ENCODE assay signal across 1 cellular context in genomic region chr15:64985382-64986033, GRCh38.
A peak's percentile ranks its signal among the peaks of the same experiment; 100 is the strongest.
TF ChIP-seq lines count a peak whose summit lies in the region.

No MANE protein-coding gene starts in this region.

TF ChIP-seq in HepG2, 621 proteins besides CTCF, POLR2A, EP300 and RAD21 (continued from another document and continues in another):
- TF ChIP-seq CHD4 (IDR thresholded peaks at IDR 0.05; ENCODE audit: borderline replicate concordance, low read length) (no peak), HMG20A (CRISPR knock-in tag; IDR thresholded peaks at IDR 0.05; ENCODE audit: borderline replicate concordance) (0 out of 2 replicates have a peak, but pooled peaks have one; percentile 10), ZNF687 (CRISPR knock-in tag; IDR thresholded peaks at IDR 0.05) (no peak), MLX (CRISPR knock-in tag; IDR thresholded peaks at IDR 0.05) (peak; percentile 36; the same call in 1 of the 2 replicates), ELF3 (CRISPR knock-in tag; IDR thresholded peaks at IDR 0.05) (peak; percentile 76), ZBTB42 (CRISPR knock-in tag; IDR thresholded peaks at IDR 0.05) (no peak), SAP130 (CRISPR knock-in tag; IDR thresholded peaks at IDR 0.05; ENCODE audit: low read depth) (peak; percentile 48), ZNF407 (CRISPR knock-in tag; IDR thresholded peaks at IDR 0.05; ENCODE audit: not compliant biosample characterization) (no peak), AFF4 (CRISPR knock-in tag; IDR thresholded peaks at IDR 0.05) (no peak), RBFOX2 (IDR thresholded peaks at IDR 0.05; ENCODE audit: low read depth, low read length) (no peak), ZNF746 (CRISPR knock-in tag; IDR thresholded peaks at IDR 0.05) (no peak), SRY (CRISPR knock-in tag; IDR thresholded peaks at IDR 0.05) (no peak), ZBTB7B (CRISPR knock-in tag; IDR thresholded peaks at IDR 0.05) (no peak), ELF1 (CRISPR knock-in tag; IDR thresholded peaks at IDR 0.05) (no peak), ZNF556 (CRISPR knock-in tag; IDR thresholded peaks at IDR 0.05; ENCODE audit: borderline replicate concordance) (no peak), ZNF12 (CRISPR knock-in tag; IDR thresholded peaks at IDR 0.05) (no peak), ZBTB20 (CRISPR knock-in tag; IDR thresholded peaks at IDR 0.05; ENCODE audit: borderline replicate concordance, low read depth) (no peak), DNMT3B (CRISPR knock-in tag; conservative IDR thresholded peaks at IDR 0.05) (no peak), FUBP1 (CRISPR knock-in tag; IDR thresholded peaks at IDR 0.05; ENCODE audit: borderline replicate concordance) (no peak), MXD1 (CRISPR knock-in tag; IDR thresholded peaks at IDR 0.05) (no peak), SOX5 (CRISPR knock-in tag; IDR thresholded peaks at IDR 0.05; ENCODE audit: borderline replicate concordance) (peak; percentile 32; the same call in 1 of the 2 replicates), ZEB1 (IDR thresholded peaks at IDR 0.05; ENCODE audit: insufficient replicate concordance, low read depth) (no peak), RXRB (CRISPR knock-in tag; IDR thresholded peaks at IDR 0.05; ENCODE audit: borderline replicate concordance) (0 out of 2 replicates have a peak, but pooled peaks have one; percentile 22), STAG1 (CRISPR knock-in tag; IDR thresholded peaks at IDR 0.05) (no peak), CBX1 (IDR thresholded peaks at IDR 0.05; ENCODE audit: low read depth) (no peak), NCOA2 (CRISPR knock-in tag; IDR thresholded peaks at IDR 0.05) (peak; percentile 42; the same call in 1 of the 2 replicates), JUN (CRISPR knock-in tag; IDR thresholded peaks at IDR 0.05) (no peak), ZSCAN30 (CRISPR knock-in tag; IDR thresholded peaks at IDR 0.05) (no peak), KDM5A (IDR thresholded peaks at IDR 0.05; ENCODE audit: borderline replicate concordance, low read length) (no peak), STAT5B (CRISPR knock-in tag; IDR thresholded peaks at IDR 0.05) (no peak), TMF1 (CRISPR knock-in tag; IDR thresholded peaks at IDR 0.05; ENCODE audit: low read depth) (no peak), ZFYVE20 (CRISPR knock-in tag; IDR thresholded peaks at IDR 0.05; ENCODE audit: borderline replicate concordance, low read depth) (no peak), ZNF75D (CRISPR knock-in tag; IDR thresholded peaks at IDR 0.05; ENCODE audit: borderline replicate concordance) (no peak), ZNF160 (CRISPR knock-in tag; IDR thresholded peaks at IDR 0.05) (no peak), CAMTA2 (CRISPR knock-in tag; IDR thresholded peaks at IDR 0.05; ENCODE audit: borderline replicate concordance) (no peak), ZNF20 (CRISPR knock-in tag; IDR thresholded peaks at IDR 0.05) (no peak), ZNF724P (CRISPR knock-in tag; IDR thresholded peaks at IDR 0.05; ENCODE audit: borderline replicate concordance) (no peak), MIER3 (CRISPR knock-in tag; IDR thresholded peaks at IDR 0.05; ENCODE audit: borderline replicate concordance) (no peak), HOXA3 (CRISPR knock-in tag; IDR thresholded peaks at IDR 0.05) (0 out of 2 replicates have a peak, but pooled peaks have one; percentile 23), KLF11 (CRISPR knock-in tag; IDR thresholded peaks at IDR 0.05) (no peak), ZNF331 (CRISPR knock-in tag; IDR thresholded peaks at IDR 0.05) (no peak), KMT2A (CRISPR knock-in tag; IDR thresholded peaks at IDR 0.05) (no peak), ZNF616 (CRISPR knock-in tag; IDR thresholded peaks at IDR 0.05; ENCODE audit: low read depth) (no peak), NR2F2 (IDR thresholded peaks at IDR 0.05; ENCODE audit: borderline replicate concordance, low read depth) (no peak), NPAS2 (CRISPR knock-in tag; IDR thresholded peaks at IDR 0.05; ENCODE audit: borderline replicate concordance) (no peak)
